In genomic region chr22:41998361-41999261, GRCh38 we compare ENCODE assay signal across 8 cellular contexts. TPM values are rescaled to one million over a fixed set of nuclear protein-coding genes. Genes with fewer than 3 reads are reported as not detected.
DNase-seq lines count a peak whose midpoint lies in the region; ATAC-seq lines count a peak whose summit lies in the region.

TSS of gene WBP2NL (plus strand) at chr22:41998788. CDS start at chr22:41998819, 31 bp downstream.

- peak; percentile 90 to 92 (median 92) for DNase-seq in CD4-positive, alpha-beta memory T cell
- DNase-seq in NCI-H1417 treated with DMSO at 0.1 percent for 48 hours (lab: John Stamatoyannopoulos, UW) (peak; percentile 23), dermis microvascular lymphatic vessel endothelial cell (ENCODE audit: low read depth in 2 of 2) (peak; percentile 9 to 78), mesenteric fat pad (ENCODE audit: low spot score) (peak; percentile 93)
- DNase-seq in activated CD4-positive, alpha-beta memory T cell treated with anti-CD3 and anti-CD28 coated beads for 36 hours, result peak; percentile 94
- DNase-seq in stimulated activated CD8-positive, alpha-beta memory T cell treated with anti-CD3 and anti-CD28 coated beads, Interleukin-15, amount 100 ng/mL, for 48 hours (ENCODE audit: low read depth in 2 of 2), result peak; percentile 73 to 77

- H3K9me3 ChIP-seq in CD4-positive, alpha-beta memory T cell (ENCODE audit: control insufficient read depth in 1 of 2, low read length in 2 of 2), result no peaks in the 10 kb centered on the region

- H3K4me1 Mint-ChIP-seq in CD4-positive, alpha-beta memory T cell, result peaks cover 13 to 35% (median 19%) of the 10 kb centered on the region in 4 donors
- H3K4me1 Mint-ChIP-seq in activated CD4-positive, alpha-beta memory T cell treated with anti-CD3 and anti-CD28 coated beads for 36 hours (ENCODE audit: low read depth), result peaks cover 18% of the 10 kb centered on the region

- peak within 1 kb of the TSS; percentile 67 to 100 (median 98) for H3K27ac Mint-ChIP-seq in CD4-positive, alpha-beta memory T cell
- H3K27ac Mint-ChIP-seq in activated CD4-positive, alpha-beta memory T cell treated with anti-CD3 and anti-CD28 coated beads for 36 hours, result peak within 1 kb of the TSS; percentile 81

- H3K36me3 Mint-ChIP-seq in CD4-positive, alpha-beta memory T cell, result peaks cover 8 to 13% of the 10 kb centered on the region in 2 donors
- peaks cover 16% of the 10 kb centered on the region for H3K36me3 Mint-ChIP-seq in activated CD4-positive, alpha-beta memory T cell treated with anti-CD3 and anti-CD28 coated beads for 36 hours

- peak within 1 kb of the TSS; percentile 6 to 74 for H3K4me3 ChIP-seq in CD4-positive, alpha-beta memory T cell (ENCODE audit: low read length in 2 of 2)

- POLR2A ChIA-PET in CD4-positive, alpha-beta memory T cell (lab: Charles Lee; ENCODE audit: partially characterized antibody), result interaction anchor here (0.5 to 2.6 kb wide), 13 partner anchors 24 to 446 kb away, joined by 3 to 32 read pairs (median 6); partner anchors contain the start of genes CENPM, NAGA, NDUFA6 and PMM1
- POLR2A ChIA-PET in activated CD4-positive, alpha-beta memory T cell treated with anti-CD3 and anti-CD28 coated beads for 36 hours (lab: Charles Lee), result interaction anchor here (0.5 to 1.3 kb wide), 7 partner anchors 33 to 1600 kb away, joined by 3 to 5 read pairs (median 3); partner anchors contain the start of genes CCDC134 and SMDT1

- peak within 1 kb of the TSS; percentile 93 to 99 (median 98) for H3K4me3 Mint-ChIP-seq in CD4-positive, alpha-beta memory T cell
- H3K4me3 Mint-ChIP-seq in activated CD4-positive, alpha-beta memory T cell treated with anti-CD3 and anti-CD28 coated beads for 36 hours, result peak within 1 kb of the TSS; percentile 87

- no peaks in the 10 kb centered on the region for H3K36me3 ChIP-seq in CD4-positive, alpha-beta memory T cell (ENCODE audit: insufficient read depth, low read length)

- H3K27ac ChIP-seq in CD4-positive, alpha-beta memory T cell (ENCODE audit: low read depth, low read length), result peak within 1 kb of the TSS; percentile 61

- intact Hi-C loops in CD4-positive, alpha-beta memory T cell (cut with micrococcal nuclease), result loop anchor here (1.0 to 2.0 kb wide), 2 partner anchors 72 to 80 kb away; partner anchors contain the start of genes NAGA and SMDT1
- intact Hi-C loops in activated CD4-positive, alpha-beta memory T cell treated with anti-CD3 and anti-CD28 coated beads for 36 hours (cut with micrococcal nuclease), result loop anchor here (2.0 to 5.0 kb wide), 2 partner anchors 22 to 56 kb away; no protein-coding TSS in a partner anchor

- no peaks in the 10 kb centered on the region for H3K27me3 Mint-ChIP-seq in CD4-positive, alpha-beta memory T cell
- H3K27me3 Mint-ChIP-seq in activated CD4-positive, alpha-beta memory T cell treated with anti-CD3 and anti-CD28 coated beads for 36 hours, result no peaks in the 10 kb centered on the region

- peaks cover 0 to 19% (median 2%) of the 10 kb centered on the region in 8 donors for H3K9me3 Mint-ChIP-seq in CD4-positive, alpha-beta memory T cell
- H3K9me3 Mint-ChIP-seq in activated CD4-positive, alpha-beta memory T cell treated with anti-CD3 and anti-CD28 coated beads for 36 hours, result peaks cover 16% of the 10 kb centered on the region

- no peaks in the 10 kb centered on the region for H3K27me3 ChIP-seq in CD4-positive, alpha-beta memory T cell (ENCODE audit: insufficient read depth, low read length)

- peak; percentile 84 for ATAC-seq in GM21737 (IDR thresholded peaks at IDR 0.05; ENCODE audit: unreplicated experiment)
- ATAC-seq in GM21367 (IDR thresholded peaks at IDR 0.05; ENCODE audit: unreplicated experiment), result no peak

- CTCF ChIA-PET in CD4-positive, alpha-beta memory T cell (lab: Charles Lee; ENCODE audit: partially characterized antibody), result interaction anchor here (0.8 to 1.3 kb wide), 2 partner anchors 77 to 94 kb away, joined by 3 to 5 read pairs; no protein-coding TSS in a partner anchor
- CTCF ChIA-PET in activated CD4-positive, alpha-beta memory T cell treated with anti-CD3 and anti-CD28 coated beads for 36 hours (lab: Charles Lee), result no interaction called here

- peaks cover 21% of the 10 kb centered on the region for H3K4me1 ChIP-seq in CD4-positive, alpha-beta memory T cell (ENCODE audit: insufficient read depth, low read length)

RNA-seq across cellular contexts. Expression of gene WBP2NL, which starts in this region (rescaled TPM):
- total RNA-seq in CD4-positive, alpha-beta memory T cell, result 1 to 10 TPM; 3.5 to 5.4 TPM
- polyA plus RNA-seq in CD4-positive, alpha-beta memory T cell, result under 1 TPM; 0.49 to 0.59 TPM
- total RNA-seq in activated CD4-positive, alpha-beta memory T cell treated with anti-CD3 and anti-CD28 coated beads for 36 hours, result 1 to 10 TPM in 1 of 2 experiments, under 1 TPM in 1; 0.82 to 1.5 TPM
- total RNA-seq in dermis microvascular lymphatic vessel endothelial cell (not detected in 2 replicates), mesenteric fat pad (0.61 TPM)

Comparison
In these comparisons a context has a peak if more than half of its experiments do, and no peak if none do; other contexts are left out.
1. Peak in DNase-seq in dermis microvascular lymphatic vessel endothelial cell; RNA of the gene not detected or under 1 TPM.
2. Peak in DNase-seq in mesenteric fat pad; RNA of the gene not detected or under 1 TPM.
3. DNase-seq: peak in every context shown above with its lines; median percentile 94 in activated CD4-positive, alpha-beta memory T cell treated with anti-CD3 and anti-CD28 coated beads for 36 hours; 93 in mesenteric fat pad; 92 in CD4-positive, alpha-beta memory T cell; 75 in stimulated activated CD8-positive, alpha-beta memory T cell treated with anti-CD3 and anti-CD28 coated beads, Interleukin-15, amount 100 ng/mL, for 48 hours; 44 in dermis microvascular lymphatic vessel endothelial cell; 23 in NCI-H1417 treated with DMSO at 0.1 percent for 48 hours.